Comparison of ENCODE assay signal across 8 cellular contexts in genomic region chr15:38072007-38072506, GRCh38.
DNase-seq lines count a peak whose midpoint lies in the region; ATAC-seq, FAIRE-seq and TF ChIP-seq lines count a peak whose summit lies in the region.

No MANE protein-coding gene starts in this region.

- TF ChIP-seq EP300 in K562 (IDR thresholded peaks at IDR 0.05; ENCODE audit: low read length), result no peak

- peak; percentile 76 for FAIRE-seq in GM19239 (lab: Jason Lieb, UNC)
- no peak for FAIRE-seq in K562 (lab: Jason Lieb, UNC)

- H2AFZ ChIP-seq in K562 (ENCODE audit: low read depth, low read length), result 0 out of 2 replicates have a peak overlapping the region, but pooled peaks have one; percentile 13

- TF ChIP-seq CTCF in K562 (IDR thresholded peaks at IDR 0.05 in 2 of 3, conservative IDR thresholded peaks at IDR 0.05 in 1 of 3; ENCODE audit: insufficient read depth in 2 of 3, low read depth in 1 of 3, low read length in 3 of 3) (no peak), liver (IDR thresholded peaks at IDR 0.05; ENCODE audit: low read depth, low read length, missing input control) (no peak), tibial artery (IDR thresholded peaks at IDR 0.05) (no peak)

- POLR2A ChIA-PET in K562 (lab: Yijun Ruan, JAX), result no interaction called here

- peaks cover 34 to 35% of the 10 kb centered on the region in 2 experiments for H3K27me3 ChIP-seq in K562 (ENCODE audit: control insufficient read depth in 2 of 2, insufficient read depth in 2 of 2, low read length in 2 of 2)
- H3K27me3 ChIP-seq in liver (ENCODE audit: control insufficient read depth in 4 of 4, insufficient read depth in 4 of 4, low read length in 3 of 4), result no peaks in the 10 kb centered on the region
- no peaks in the 10 kb centered on the region for H3K27me3 ChIP-seq in tibial artery

- no peak for TF ChIP-seq POLR2A in K562 (conservative IDR thresholded peaks at IDR 0.05)

- H3K9me1 ChIP-seq in K562 (ENCODE audit: control insufficient read depth, insufficient read depth, low read length), result no peaks in the 10 kb centered on the region

- no peak overlapping the region for H3K4me3 ChIP-seq in K562
- peak overlapping the region in 2 of 3 donors; percentile 63 to 76 for H3K4me3 ChIP-seq in liver (ENCODE audit: low read depth in 1 of 3, low read length in 3 of 3)
- peak overlapping the region; percentile 67 to 76 for H3K4me3 ChIP-seq in tibial artery

- H3K9ac ChIP-seq in K562 (ENCODE audit: insufficient read depth in 1 of 2, low read depth in 2 of 2, low read length in 2 of 2) (no peak overlapping the region), liver (ENCODE audit: low read depth in 1 of 2, low read length in 2 of 2) (peak overlapping the region in 1 of 2 donors; percentile 45)

- H3K4me1 ChIP-seq in K562 (replicated peaks in 1 of 2; ENCODE audit: control insufficient read depth in 2 of 2, insufficient read depth in 2 of 2, low read length in 2 of 2), result peaks cover 0 to 8% of the 10 kb centered on the region in 2 experiments; a peak in 3 of 5 replicates
- peaks cover 0 to 12% (median 4%) of the 10 kb centered on the region in 4 donors for H3K4me1 ChIP-seq in liver (ENCODE audit: control insufficient read depth in 4 of 4, insufficient read depth in 4 of 4, low read length in 3 of 4)
- H3K4me1 ChIP-seq in tibial artery, result peaks cover 0 to 36% (median 21%) of the 10 kb centered on the region in 4 donors

- peaks cover 5% of the 10 kb centered on the region; the same call in 1 of the 2 replicates for H4K20me1 ChIP-seq in K562 (replicated peaks; ENCODE audit: control insufficient read depth, insufficient read depth, low read length)

- no peak for DNase-seq in GM19239 (ENCODE audit: insufficient read length, low spot score)
- no peak for DNase-seq in K562 (ENCODE audit: extremely low read depth in 1 of 4, low spot score in 3 of 4)
- DNase-seq in tibial artery, result no peak
- DNase-seq in activated gamma-delta T cell (lab: John Stamatoyannopoulos, UW), result no peak
- DNase-seq in COLO829 (ENCODE audit: low spot score), result no peak
- no peak for DNase-seq in NCI-H1048 (lab: John Stamatoyannopoulos, UW)

- BruUV-seq in K562 (replicated peaks; lab: Mats Ljungman, UMichigan), result no TSS peak

- H3K4me2 ChIP-seq in K562 (ENCODE audit: insufficient read depth, low read length), result 0 out of 2 replicates have a peak overlapping the region, but pooled peaks have one; percentile 28

- in situ Hi-C loops in K562 (cut with MboI), result no loop called here

- intact Hi-C loops in K562 (cut with micrococcal nuclease), result loop anchor here (10.0 kb wide), 1 partner anchor 283 kb away; no protein-coding TSS in a partner anchor
- intact Hi-C loops in tibial artery (cut with DNase I; ENCODE audit: low total_unique reads), result no loop called here

- H3K9me3 ChIP-seq in K562 (replicated peaks; ENCODE audit: control insufficient read depth, insufficient read depth, low read depth, low read length) (no peaks in the 10 kb centered on the region), liver (ENCODE audit: control insufficient read depth in 4 of 4, low read length in 3 of 4) (no peaks in the 10 kb centered on the region), tibial artery (no peaks in the 10 kb centered on the region)

- ATAC-seq in HG03442 (IDR thresholded peaks at IDR 0.05; ENCODE audit: unreplicated experiment), result peak; percentile 8
- ATAC-seq in K562, result no peak

- no peaks in the 10 kb centered on the region for H3K36me3 ChIP-seq in K562 (ENCODE audit: control insufficient read depth, insufficient read depth, low read length)
- no peaks in the 10 kb centered on the region for H3K36me3 ChIP-seq in liver (ENCODE audit: control insufficient read depth in 4 of 4, insufficient read depth in 3 of 4, low read depth in 1 of 4, low read length in 3 of 4)
- no peaks in the 10 kb centered on the region for H3K36me3 ChIP-seq in tibial artery

- no peak overlapping the region for H3K27ac ChIP-seq in K562 (ENCODE audit: extremely low read depth, low read depth, low read length)
- H3K27ac ChIP-seq in liver (ENCODE audit: low read depth in 1 of 2, low read length in 2 of 2), result peak overlapping the region; percentile 71 to 75
- H3K27ac ChIP-seq in tibial artery, result peak overlapping the region; percentile 85 to 90

- CTCF ChIA-PET in K562 (lab: Yijun Ruan, JAX; ENCODE audit: low intra/inter-chr PET ratio), result no interaction called here

- TF ChIP-seq RAD21 in K562 (CRISPR knock-in tag; conservative IDR thresholded peaks at IDR 0.05 in 1 of 2, IDR thresholded peaks at IDR 0.05 in 1 of 2) (no peak), liver (IDR thresholded peaks at IDR 0.05) (no peak)

- H3K79me2 ChIP-seq in K562 (ENCODE audit: control insufficient read depth, insufficient read depth, low read length), result no peaks in the 10 kb centered on the region

- 1% methylated on average over 11 of the region's 11 CpGs for WGBS in K562 (ENCODE audit: insufficient coverage, low coverage, missing lambda C conversion rate)
- WGBS in liver, result 34% methylated on average over 11 of the region's 11 CpGs

TF ChIP-seq in K562, 482 proteins besides CTCF, POLR2A, EP300 and RAD21 (continues in another document):
- no peak for TF ChIP-seq MAFK (IDR thresholded peaks at IDR 0.05; ENCODE audit: low read length)
- no peak for TF ChIP-seq TAL1 (IDR thresholded peaks at IDR 0.05)
- TF ChIP-seq ZNF311 (CRISPR knock-in tag; IDR thresholded peaks at IDR 0.05), result no peak
- TF ChIP-seq COPS2 (conservative IDR thresholded peaks at IDR 0.05), result no peak
- no peak for TF ChIP-seq FOXP1 (CRISPR knock-in tag; IDR thresholded peaks at IDR 0.05)
- peak; percentile 32; the same call in 1 of the 2 replicates for TF ChIP-seq ZBTB12 (CRISPR knock-in tag; IDR thresholded peaks at IDR 0.05)
- TF ChIP-seq HDAC2 (IDR thresholded peaks at IDR 0.05), result no peak
- no peak for TF ChIP-seq NONO (IDR thresholded peaks at IDR 0.05; ENCODE audit: low read depth in 2 of 2, low read length in 1 of 2)
- no peak for TF ChIP-seq ATF1 (CRISPR knock-in tag; IDR thresholded peaks at IDR 0.05)
- peak; percentile 25; the same call in 1 of the 2 replicates for TF ChIP-seq ATF1 (tag; IDR thresholded peaks at IDR 0.05)
- no peak for TF ChIP-seq CBX2 (IDR thresholded peaks at IDR 0.05; ENCODE audit: insufficient read depth, low read length, poor library complexity, severe bottlenecking)
- no peak for TF ChIP-seq KLF1 (tag; IDR thresholded peaks at IDR 0.05)
- TF ChIP-seq RBM25 (IDR thresholded peaks at IDR 0.05; ENCODE audit: low read depth, low read length, severe bottlenecking), result peak; percentile 65

TF ChIP-seq in liver, 16 proteins besides CTCF, POLR2A, EP300 and RAD21:
- TF ChIP-seq REST (IDR thresholded peaks at IDR 0.05) (no peak), GABPA (IDR thresholded peaks at IDR 0.05 in 1 of 2, conservative IDR thresholded peaks at IDR 0.05 in 1 of 2) (no peak), EGR1 (IDR thresholded peaks at IDR 0.05; ENCODE audit: low read depth in 2 of 2) (no peak), FOXA1 (IDR thresholded peaks at IDR 0.05) (no peak), RXRA (IDR thresholded peaks at IDR 0.05) (no peak), YY1 (IDR thresholded peaks at IDR 0.05) (no peak), ATF3 (IDR thresholded peaks at IDR 0.05) (no peak), JUND (IDR thresholded peaks at IDR 0.05) (no peak), NR2F2 (IDR thresholded peaks at IDR 0.05) (no peak), MAX (IDR thresholded peaks at IDR 0.05) (no peak), TAF1 (conservative IDR thresholded peaks at IDR 0.05) (no peak), FOXA2 (IDR thresholded peaks at IDR 0.05) (no peak)
TF ChIP-seq in liver: peak in this region for 0.
